ENCODE assay signal across 1 cellular context in genomic region chr9:111621895-111622480, GRCh38.
TF ChIP-seq lines count a peak whose summit lies in the region.

No MANE protein-coding gene starts in this region.

TF ChIP-seq in IMR-90, 13 proteins besides CTCF, POLR2A, EP300 and RAD21:
- TF ChIP-seq SMC3 (IDR thresholded peaks at IDR 0.05; ENCODE audit: low read depth, low read length) (peak; percentile 77), FOS (IDR thresholded peaks at IDR 0.05; ENCODE audit: low read depth, low read length) (no peak), CEBPB (IDR thresholded peaks at IDR 0.05; ENCODE audit: low read depth, low read length) (no peak)
